Comparison of ENCODE assay signal across 8 cellular contexts in the genomic region with DNA sequence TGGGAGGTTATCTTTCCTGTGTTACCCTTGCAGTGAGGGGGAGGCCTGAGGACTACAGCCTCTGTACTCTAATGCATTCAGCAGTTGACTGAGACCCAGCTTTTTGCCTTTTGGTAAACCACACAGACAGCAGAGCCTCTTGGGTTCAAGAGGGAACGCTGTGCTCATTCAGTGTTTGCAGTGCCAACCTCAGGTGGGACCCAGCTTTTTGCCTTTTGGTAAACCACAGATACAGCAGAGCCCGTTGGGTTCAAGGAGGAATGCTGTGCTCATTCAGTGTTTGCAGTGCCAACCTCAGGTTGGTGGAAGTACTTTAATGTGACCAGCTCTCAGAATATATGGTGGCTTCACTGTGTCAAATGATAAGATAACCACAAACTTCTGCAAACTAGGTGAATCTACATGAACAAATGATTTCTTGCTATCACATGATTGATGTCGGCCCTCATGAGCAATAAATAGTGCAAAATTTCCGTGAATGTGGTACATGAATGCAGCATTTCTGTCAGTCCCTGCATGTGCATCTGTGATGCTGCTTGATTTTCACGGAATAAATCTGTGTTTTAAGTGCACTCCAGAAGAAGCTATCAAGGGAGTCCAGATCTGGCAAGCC. TPM values are rescaled to one million over a fixed set of nuclear protein-coding genes. Genes with fewer than 3 reads are reported as not detected.
DNase-seq lines count a peak whose midpoint lies in the region; ATAC-seq and TF ChIP-seq lines count a peak whose summit lies in the region.

No MANE protein-coding gene starts in this region.

- intact Hi-C loops in gastrocnemius medialis (cut with DNase I; ENCODE audit: low total_unique reads), result loop anchor here (5.0 kb wide), 1 partner anchor 178 kb away; no protein-coding TSS in a partner anchor

- no peak for TF ChIP-seq POLR2A in gastrocnemius medialis (IDR thresholded peaks at IDR 0.05)

- peak overlapping the region; percentile 93 for H3K4me3 Mint-ChIP-seq in activated naive CD8-positive, alpha-beta T cell treated with anti-CD3 and anti-CD28 coated beads, Interleukin-2, amount 50 U/mL, for 24 hours

- H3K36me3 ChIP-seq in skeletal muscle tissue (ENCODE audit: control insufficient read depth in 3 of 3, insufficient read depth in 3 of 3, low read length in 3 of 3) (no peaks in the 10 kb centered on the region), gastrocnemius medialis (no peaks in the 10 kb centered on the region)

- no peak for DNase-seq in activated naive CD8-positive, alpha-beta T cell treated with anti-CD3 and anti-CD28 coated beads, Interleukin-2, amount 50 U/mL, for 24 hours
- DNase-seq in NK-92 (lab: John Stamatoyannopoulos, UW; ENCODE audit: unreplicated experiment) (no peak), gastrocnemius medialis (no peak), DMS114 treated with DMSO at 0.1 percent for 48 hours (lab: John Stamatoyannopoulos, UW; ENCODE audit: unreplicated experiment) (no peak)
- no peak for DNase-seq in effector CD4-positive, alpha-beta T cell

- H3K4me3 ChIP-seq in skeletal muscle tissue (ENCODE audit: low read length in 3 of 3) (peak overlapping the region in 2 of 3 donors; percentile 32 to 41), gastrocnemius medialis (peak overlapping the region in 1 of 4 donors; percentile 56)

- in situ Hi-C loops in gastrocnemius medialis (cut with MboI; ENCODE audit: low sequenced_read_pairs in 4 of 4), result no loop called here

- no peak overlapping the region for H3K9ac ChIP-seq in skeletal muscle tissue (ENCODE audit: low read depth in 1 of 3, low read length in 3 of 3)

- peaks cover 5 to 19% (median 9%) of the 10 kb centered on the region in 3 donors for H3K27me3 ChIP-seq in skeletal muscle tissue (ENCODE audit: control insufficient read depth in 3 of 3, insufficient read depth in 3 of 3, low read length in 3 of 3)
- H3K27me3 ChIP-seq in gastrocnemius medialis, result peaks cover 20 to 25% (median 20%) of the 10 kb centered on the region in 3 donors

- peaks cover 1% of the 10 kb centered on the region for H3K36me3 Mint-ChIP-seq in activated naive CD8-positive, alpha-beta T cell treated with anti-CD3 and anti-CD28 coated beads, Interleukin-2, amount 50 U/mL, for 24 hours (ENCODE audit: low read depth)

- no peaks in the 10 kb centered on the region for H3K9me3 Mint-ChIP-seq in activated naive CD8-positive, alpha-beta T cell treated with anti-CD3 and anti-CD28 coated beads, Interleukin-2, amount 50 U/mL, for 24 hours

- ATAC-seq in GM18867 (IDR thresholded peaks at IDR 0.05; ENCODE audit: unreplicated experiment), result peak; percentile 18
- peak; percentile 23 for ATAC-seq in HG03378 (IDR thresholded peaks at IDR 0.05; ENCODE audit: unreplicated experiment)
- peak; percentile 57 for ATAC-seq in activated naive CD8-positive, alpha-beta T cell treated with anti-CD3 and anti-CD28 coated beads, Interleukin-2, amount 50 U/mL, for 24 hours
- no peak for ATAC-seq in gastrocnemius medialis

- no peak for TF ChIP-seq CTCF in gastrocnemius medialis (IDR thresholded peaks at IDR 0.05 in 4 of 5, conservative IDR thresholded peaks at IDR 0.05 in 1 of 5)

- H3K27me3 Mint-ChIP-seq in activated naive CD8-positive, alpha-beta T cell treated with anti-CD3 and anti-CD28 coated beads, Interleukin-2, amount 50 U/mL, for 24 hours, result no peaks in the 10 kb centered on the region

- peaks cover 74% of the 10 kb centered on the region for H3K4me1 Mint-ChIP-seq in activated naive CD8-positive, alpha-beta T cell treated with anti-CD3 and anti-CD28 coated beads, Interleukin-2, amount 50 U/mL, for 24 hours

- H3K27ac ChIP-seq in skeletal muscle tissue (ENCODE audit: low read depth, low read length) (no peak overlapping the region), gastrocnemius medialis (no peak overlapping the region)

- H3K9me3 ChIP-seq in skeletal muscle tissue (ENCODE audit: control insufficient read depth in 3 of 3, low read length in 3 of 3) (no peaks in the 10 kb centered on the region), gastrocnemius medialis (no peaks in the 10 kb centered on the region)

- peak overlapping the region; percentile 92 for H3K27ac Mint-ChIP-seq in activated naive CD8-positive, alpha-beta T cell treated with anti-CD3 and anti-CD28 coated beads, Interleukin-2, amount 50 U/mL, for 24 hours

- H3K4me1 ChIP-seq in skeletal muscle tissue (ENCODE audit: control insufficient read depth in 3 of 3, insufficient read depth in 3 of 3, low read length in 3 of 3) (peaks cover 0 to 6% (median 3%) of the 10 kb centered on the region in 3 donors), gastrocnemius medialis (peaks cover 0 to 8% of the 10 kb centered on the region in 2 donors)

RNA-seq across cellular contexts. Expression of a gene that starts 1.7 kb away (rescaled TPM):
- 11.5 TPM for total RNA-seq in skeletal muscle tissue
- 1 to 10 TPM; 1.5 to 6.8 (median 2.5) TPM for total RNA-seq in gastrocnemius medialis

Comparison
In these comparisons a context has a peak if more than half of its experiments do, and no peak if none do; other contexts are left out.
1. ATAC-seq: peak in GM18867 (single experiment), HG03378 (single experiment) and activated naive CD8-positive, alpha-beta T cell treated with anti-CD3 and anti-CD28 coated beads, Interleukin-2, amount 50 U/mL, for 24 hours (single experiment); none in gastrocnemius medialis (0 of 2).